Comparison of ENCODE assay signal across 10 cellular contexts in the genomic region with DNA sequence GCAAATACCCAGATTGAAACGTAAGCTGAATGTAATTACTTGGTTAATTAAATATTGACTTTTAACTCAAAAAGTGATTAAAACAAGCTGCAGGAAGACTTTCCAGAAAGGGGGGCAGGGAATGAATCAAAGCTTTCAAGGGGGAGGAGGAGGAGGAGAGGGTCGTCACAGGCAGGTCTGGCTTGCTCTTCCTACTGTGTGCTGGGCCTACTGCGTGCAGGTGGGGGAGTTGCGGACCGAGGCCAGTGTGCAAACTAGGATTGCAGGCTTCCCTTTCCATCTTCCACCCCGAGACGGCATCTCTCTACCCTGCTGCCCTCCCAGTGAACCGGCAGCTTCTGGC. TPM values are rescaled to one million over a fixed set of nuclear protein-coding genes. Genes with fewer than 3 reads are reported as not detected.
DNase-seq lines count a peak whose midpoint lies in the region; ATAC-seq, FAIRE-seq and TF ChIP-seq lines count a peak whose summit lies in the region.
"Had no signal": no experiment of that assay in that cellular context is flagged by ENCODE, and none has a peak within 500 bp of the region (broad histone marks: within the 10 kb centered on the region; RNA-seq: fewer than 3 reads in every experiment).

No MANE protein-coding gene starts in this region.

- H3K9me3 ChIP-seq in astrocyte (ENCODE audit: insufficient read depth, low read depth, low read length) (no peaks in the 10 kb centered on the region), kidney (ENCODE audit: control insufficient read depth in 1 of 2, low read length in 2 of 2) (no peaks in the 10 kb centered on the region)

- TF ChIP-seq CTCF in astrocyte (IDR thresholded peaks at IDR 0.05; ENCODE audit: insufficient read depth, low read depth, low read length): no peak
- no peak for TF ChIP-seq CTCF in kidney (IDR thresholded peaks at IDR 0.05; ENCODE audit: borderline replicate concordance, extremely low read depth, insufficient read depth)

- H3K9me3 Mint-ChIP-seq in T-helper 1 cell treated with Interleukin-12 subunit alpha and Interleukin-12 subunit beta and Interleukin-4 antibody, amounts not matched to agents 30 μg/mL and 1 μg/mL, for 36 hours: no peaks in the 10 kb centered on the region
- H3K9me3 Mint-ChIP-seq in astrocyte (ENCODE audit: unreplicated experiment): no peaks in the 10 kb centered on the region
- H3K9me3 Mint-ChIP-seq in stimulated activated memory B cell treated with anti-CD40 and anti-IgM and Interleukin-4, amounts not matched to agents 10 μg/mL and 1 μg/mL and 100 μg/mL, for 72 hours: no peaks in the 10 kb centered on the region

- H3K4me2 ChIP-seq in astrocyte (ENCODE audit: low read length): peak overlapping the region; percentile 95

- H2AFZ ChIP-seq in astrocyte (ENCODE audit: low read depth, low read length): peak overlapping the region; percentile 84

- FAIRE-seq in astrocyte (lab: Jason Lieb, UNC): no peak
- no peak for FAIRE-seq in kidney (lab: Jason Lieb, UNC)

- H3K4me3 Mint-ChIP-seq in T-helper 1 cell treated with Interleukin-12 subunit alpha and Interleukin-12 subunit beta and Interleukin-4 antibody, amounts not matched to agents 30 μg/mL and 1 μg/mL, for 36 hours: peak overlapping the region; percentile 26
- peak overlapping the region; percentile 90 for H3K4me3 Mint-ChIP-seq in astrocyte (ENCODE audit: unreplicated experiment)
- H3K4me3 Mint-ChIP-seq in stimulated activated memory B cell treated with anti-CD40 and anti-IgM and Interleukin-4, amounts not matched to agents 10 μg/mL and 1 μg/mL and 100 μg/mL, for 72 hours: peak overlapping the region; percentile 47

- peak overlapping the region; percentile 68 for H3K9ac ChIP-seq in astrocyte (ENCODE audit: low read length)
- H3K9ac ChIP-seq in kidney (ENCODE audit: low read length in 2 of 2): peak overlapping the region; percentile 32 to 68

- peaks cover 12% of the 10 kb centered on the region for H3K27me3 ChIP-seq in astrocyte (ENCODE audit: insufficient read depth, low read length)

- no peak overlapping the region for H3K27ac Mint-ChIP-seq in T-helper 1 cell treated with Interleukin-12 subunit alpha and Interleukin-12 subunit beta and Interleukin-4 antibody, amounts not matched to agents 30 μg/mL and 1 μg/mL, for 36 hours
- no peak overlapping the region for H3K27ac Mint-ChIP-seq in astrocyte (ENCODE audit: unreplicated experiment)
- H3K27ac Mint-ChIP-seq in stimulated activated memory B cell treated with anti-CD40 and anti-IgM and Interleukin-4, amounts not matched to agents 10 μg/mL and 1 μg/mL and 100 μg/mL, for 72 hours: no peak overlapping the region

- no peaks in the 10 kb centered on the region for H3K36me3 ChIP-seq in astrocyte (ENCODE audit: insufficient read depth, low read length)
- H3K36me3 ChIP-seq in kidney (ENCODE audit: control insufficient read depth in 1 of 2, insufficient read depth in 2 of 2, low read length in 2 of 2): no peaks in the 10 kb centered on the region

- peaks cover 6% of the 10 kb centered on the region for H3K4me1 Mint-ChIP-seq in T-helper 1 cell treated with Interleukin-12 subunit alpha and Interleukin-12 subunit beta and Interleukin-4 antibody, amounts not matched to agents 30 μg/mL and 1 μg/mL, for 36 hours (ENCODE audit: low read depth)
- peaks cover 8% of the 10 kb centered on the region for H3K4me1 Mint-ChIP-seq in astrocyte (ENCODE audit: low read depth, unreplicated experiment)
- H3K4me1 Mint-ChIP-seq in stimulated activated memory B cell treated with anti-CD40 and anti-IgM and Interleukin-4, amounts not matched to agents 10 μg/mL and 1 μg/mL and 100 μg/mL, for 72 hours: peaks cover 23% of the 10 kb centered on the region

- H3K4me1 ChIP-seq in astrocyte (ENCODE audit: insufficient read depth, low read length) (peaks cover 12% of the 10 kb centered on the region), kidney (ENCODE audit: control insufficient read depth in 1 of 2, insufficient read depth in 1 of 2, low read depth in 1 of 2, low read length in 2 of 2) (peaks cover 9% of the 10 kb centered on the region in 2 donors)

- peak overlapping the region; percentile 63 for H3K4me3 ChIP-seq in astrocyte (ENCODE audit: insufficient read depth, low read depth, low read length)
- H3K4me3 ChIP-seq in kidney (ENCODE audit: low read length in 2 of 2): peak overlapping the region; percentile 70

- intact Hi-C loops in kidney (cut with DNase I): loop anchor here (10.0 kb wide), 1 partner anchor 831 kb away; no protein-coding TSS in a partner anchor

- H3K27ac ChIP-seq in astrocyte (ENCODE audit: low read depth, low read length) (no peak overlapping the region), kidney (ENCODE audit: low read depth in 2 of 2, low read length in 2 of 2) (peak overlapping the region in 1 of 2 donors; percentile 49)

- ATAC-seq in stimulated activated memory B cell treated with anti-CD40 and anti-IgM and Interleukin-4, amounts not matched to agents 10 μg/mL and 1 μg/mL and 100 μg/mL, for 72 hours: no peak
- no peak for ATAC-seq in HG03108 (IDR thresholded peaks at IDR 0.05; ENCODE audit: unreplicated experiment)

- no peaks in the 10 kb centered on the region for H3K36me3 Mint-ChIP-seq in T-helper 1 cell treated with Interleukin-12 subunit alpha and Interleukin-12 subunit beta and Interleukin-4 antibody, amounts not matched to agents 30 μg/mL and 1 μg/mL, for 36 hours (ENCODE audit: low read depth)
- no peaks in the 10 kb centered on the region for H3K36me3 Mint-ChIP-seq in astrocyte (ENCODE audit: low read depth, unreplicated experiment)
- H3K36me3 Mint-ChIP-seq in stimulated activated memory B cell treated with anti-CD40 and anti-IgM and Interleukin-4, amounts not matched to agents 10 μg/mL and 1 μg/mL and 100 μg/mL, for 72 hours: no peaks in the 10 kb centered on the region

- DNase-seq in T-helper 1 cell (no peak), astrocyte (ENCODE audit: low read depth) (no peak), kidney (no peak), NCI-H2029 (lab: John Stamatoyannopoulos, UW) (no peak), OCI-M2 (lab: John Stamatoyannopoulos, UW; ENCODE audit: unreplicated experiment) (no peak)
- DNase-seq: Karpas-422, T-helper 9 cell had no signal

- peaks cover 41% of the 10 kb centered on the region for H4K20me1 ChIP-seq in astrocyte (ENCODE audit: insufficient read depth, low read length)

- peaks cover 55% of the 10 kb centered on the region for H3K27me3 Mint-ChIP-seq in T-helper 1 cell treated with Interleukin-12 subunit alpha and Interleukin-12 subunit beta and Interleukin-4 antibody, amounts not matched to agents 30 μg/mL and 1 μg/mL, for 36 hours (ENCODE audit: low read depth)
- peaks cover 12% of the 10 kb centered on the region for H3K27me3 Mint-ChIP-seq in astrocyte (ENCODE audit: low read depth, unreplicated experiment)
- peaks cover 68% of the 10 kb centered on the region for H3K27me3 Mint-ChIP-seq in stimulated activated memory B cell treated with anti-CD40 and anti-IgM and Interleukin-4, amounts not matched to agents 10 μg/mL and 1 μg/mL and 100 μg/mL, for 72 hours

- H3K79me2 ChIP-seq in astrocyte (ENCODE audit: insufficient read depth, low read length): peaks cover 5% of the 10 kb centered on the region

RNA-seq across cellular contexts. Expression of a gene that starts 1.1 kb away (rescaled TPM):
- total RNA-seq in astrocyte (115 and 139 TPM in 2 replicates), kidney (257 TPM)
- polyA plus RNA-seq in kidney (ENCODE audit: insufficient read depth, low read depth, low replicate concordance): 85.1 TPM

Comparison
In these comparisons a context has a peak if more than half of its experiments do, and no peak if none do; other contexts are left out.
1. H3K4me3 Mint-ChIP-seq: peak in every context shown above with its lines; median percentile 90 in astrocyte; 47 in stimulated activated memory B cell treated with anti-CD40 and anti-IgM and Interleukin-4, amounts not matched to agents 10 μg/mL and 1 μg/mL and 100 μg/mL, for 72 hours; 26 in T-helper 1 cell treated with Interleukin-12 subunit alpha and Interleukin-12 subunit beta and Interleukin-4 antibody, amounts not matched to agents 30 μg/mL and 1 μg/mL, for 36 hours.